ENCODE assay signal across 1 cellular context in the genomic region with DNA sequence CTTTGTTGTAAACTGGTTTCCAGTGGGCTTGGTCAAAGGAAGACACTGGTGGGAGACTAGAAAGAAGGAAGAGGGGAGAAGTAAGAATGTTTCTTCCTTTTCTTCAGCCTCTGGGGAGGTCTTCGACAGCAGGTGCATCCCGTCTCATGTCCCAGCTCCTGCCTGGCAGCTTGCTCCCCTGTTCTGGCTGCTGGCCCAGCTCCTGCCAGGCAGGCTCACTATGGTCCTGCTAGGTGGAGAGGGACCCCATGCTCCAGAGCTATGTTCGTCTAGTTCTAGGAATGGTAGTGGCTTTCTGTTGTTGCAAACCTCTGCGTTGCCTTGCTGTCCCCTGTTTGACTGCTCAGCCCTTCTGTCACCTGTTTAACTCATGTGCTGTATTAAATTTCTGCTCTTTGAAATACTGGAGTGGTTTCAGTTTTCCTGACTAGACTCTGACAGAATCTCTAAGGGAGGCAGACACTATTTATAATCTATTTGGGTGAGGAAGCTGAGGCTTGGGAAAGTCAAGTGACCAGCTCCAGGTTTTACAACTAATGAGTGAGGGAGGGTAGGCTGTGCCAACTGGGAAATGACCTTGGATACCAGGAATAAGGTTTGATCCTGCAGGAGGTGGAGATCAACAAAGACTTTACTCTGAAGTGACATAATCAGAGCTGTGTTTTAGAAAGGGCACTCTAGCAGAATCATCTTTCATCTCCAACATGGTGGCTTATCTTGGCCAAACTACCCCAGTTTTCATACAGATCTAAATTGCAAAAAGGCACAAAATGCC.
TF ChIP-seq lines count a peak whose summit lies in the region.

No MANE protein-coding gene starts in this region.

TF ChIP-seq in H1, 55 proteins besides CTCF, POLR2A, EP300 and RAD21:
- TF ChIP-seq JUN (IDR thresholded peaks at IDR 0.05; ENCODE audit: low read depth, low read length) (no peak), EGR1 (IDR thresholded peaks at IDR 0.05; ENCODE audit: borderline replicate concordance, low read depth, low read length) (no peak), HDAC6 (IDR thresholded peaks at IDR 0.05; ENCODE audit: low read depth, low read length) (no peak), BRCA1 (IDR thresholded peaks at IDR 0.05; ENCODE audit: low read depth, low read length) (no peak), EZH2 (IDR thresholded peaks at IDR 0.05; ENCODE audit: low read depth, low read length, severe bottlenecking) (no peak), POLR2AphosphoS5 (IDR thresholded peaks at IDR 0.05; ENCODE audit: low read depth, low read length) (no peak), KDM4A (IDR thresholded peaks at IDR 0.05; ENCODE audit: low read depth, low read length, severe bottlenecking) (no peak), SP4 (IDR thresholded peaks at IDR 0.05; ENCODE audit: low read length) (no peak), CHD1 (IDR thresholded peaks at IDR 0.05; ENCODE audit: low read depth, low read length) (no peak), BACH1 (IDR thresholded peaks at IDR 0.05; ENCODE audit: low read length) (no peak), CBX8 (IDR thresholded peaks at IDR 0.05; ENCODE audit: borderline replicate concordance, low read depth, low read length) (no peak), RXRA (IDR thresholded peaks at IDR 0.05; ENCODE audit: insufficient read depth, low read depth, low read length) (no peak), YY1 (IDR thresholded peaks at IDR 0.05; ENCODE audit: low read depth, low read length) (no peak), SIRT6 (IDR thresholded peaks at IDR 0.05; ENCODE audit: low read length) (no peak), CBX5 (IDR thresholded peaks at IDR 0.05; ENCODE audit: low read depth, low read length) (no peak), ASH2L (IDR thresholded peaks at IDR 0.05; ENCODE audit: low read length) (no peak), HDAC2 (IDR thresholded peaks at IDR 0.05; ENCODE audit: borderline replicate concordance in 1 of 2, low read depth in 2 of 2, low read length in 2 of 2) (no peak), SIN3A (conservative IDR thresholded peaks at IDR 0.05 in 1 of 2, IDR thresholded peaks at IDR 0.05 in 1 of 2; ENCODE audit: low read depth in 1 of 2, low read length in 2 of 2) (no peak)
- TF ChIP-seq, protein P1, sequence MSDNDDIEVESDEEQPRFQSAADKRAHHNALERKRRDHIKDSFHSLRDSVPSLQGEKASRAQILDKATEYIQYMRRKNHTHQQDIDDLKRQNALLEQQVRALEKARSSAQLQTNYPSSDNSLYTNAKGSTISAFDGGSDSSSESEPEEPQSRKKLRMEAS (IDR thresholded peaks at IDR 0.05), result no peak
- TF ChIP-seq, protein P2, sequence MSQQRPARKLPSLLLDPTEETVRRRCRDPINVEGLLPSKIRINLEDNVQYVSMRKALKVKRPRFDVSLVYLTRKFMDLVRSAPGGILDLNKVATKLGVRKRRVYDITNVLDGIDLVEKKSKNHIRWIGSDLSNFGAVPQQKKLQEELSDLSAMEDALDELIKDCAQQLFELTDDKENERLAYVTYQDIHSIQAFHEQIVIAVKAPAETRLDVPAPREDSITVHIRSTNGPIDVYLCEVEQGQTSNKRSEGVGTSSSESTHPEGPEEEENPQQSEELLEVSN (IDR thresholded peaks at IDR 0.05), result no peak
